ENCODE assay signal across 2 cellular contexts in genomic region chr17:80970044-80970761, GRCh38.
TF ChIP-seq lines count a peak whose summit lies in the region.

No MANE protein-coding gene starts in this region.

TF ChIP-seq in endothelial cell of umbilical vein, 7 proteins besides CTCF, POLR2A, EP300 and RAD21:
- no peak for TF ChIP-seq MAX (IDR thresholded peaks at IDR 0.05; ENCODE audit: insufficient read depth, insufficient read length)
- no peak for TF ChIP-seq POLR2AphosphoS5 (IDR thresholded peaks at IDR 0.05; ENCODE audit: insufficient read depth, low read depth, low read length)
- TF ChIP-seq FOS (IDR thresholded peaks at IDR 0.05; ENCODE audit: borderline replicate concordance, insufficient read depth, low read length) = no peak
- no peak for TF ChIP-seq GATA2 (IDR thresholded peaks at IDR 0.05; ENCODE audit: insufficient read depth, insufficient read length, low read depth, low read length)
- TF ChIP-seq EZH2 (IDR thresholded peaks at IDR 0.05; ENCODE audit: borderline replicate concordance, low read depth, low read length, severe bottlenecking) = no peak
- TF ChIP-seq MYC (IDR thresholded peaks at IDR 0.05; ENCODE audit: low read depth, low read length) = no peak
- no peak for TF ChIP-seq JUN (IDR thresholded peaks at IDR 0.05; ENCODE audit: borderline replicate concordance, insufficient read depth, insufficient read length, low read depth)

TF ChIP-seq in neural cell, 6 proteins besides CTCF, POLR2A, EP300 and RAD21 (continued from another document):
- TF ChIP-seq REST (IDR thresholded peaks at IDR 0.05; ENCODE audit: borderline replicate concordance) (no peak), POLR2AphosphoS5 (IDR thresholded peaks at IDR 0.05) (no peak)
TF ChIP-seq in neural cell: peak in this region for 1.
